In the genomic region with DNA sequence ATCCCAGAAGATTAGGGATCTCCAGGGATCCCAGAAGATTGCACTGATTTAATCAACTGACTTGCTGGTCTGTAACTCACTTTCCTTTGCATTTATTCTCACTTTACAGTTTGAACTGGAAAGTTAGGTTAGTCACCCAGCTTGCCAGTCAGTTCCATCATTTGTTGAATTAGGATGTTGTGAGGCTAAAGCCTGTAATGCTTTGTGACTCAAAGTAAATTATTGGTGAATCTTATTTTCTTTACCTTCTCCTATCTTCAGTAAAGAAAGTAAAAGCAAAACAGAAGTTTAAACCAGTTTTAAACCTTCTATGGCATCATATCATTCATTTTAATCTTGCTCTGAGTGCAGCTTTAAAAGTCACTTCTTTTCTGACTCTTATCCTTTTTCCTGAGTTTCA, we compare ENCODE assay signal across 20 cellular contexts.
DNase-seq lines count a peak whose midpoint lies in the region; ATAC-seq, FAIRE-seq and TF ChIP-seq lines count a peak whose summit lies in the region.
"Had no signal": no experiment of that assay in that cellular context is flagged by ENCODE, and none has a peak within 500 bp of the region (broad histone marks: within the 10 kb centered on the region; RNA-seq: fewer than 3 reads in every experiment).

No MANE protein-coding gene starts in this region.

- no peaks in the 10 kb centered on the region for H3K9me1 ChIP-seq in endothelial cell of umbilical vein (replicated peaks; ENCODE audit: control insufficient read depth, extremely low read depth, insufficient read depth, low read length)

- H2AFZ ChIP-seq in OCI-LY3 (ENCODE audit: low read depth, low read length) (no peak overlapping the region), endothelial cell of umbilical vein (ENCODE audit: low read depth, low read length) (no peak overlapping the region)

- H4K20me1 ChIP-seq in OCI-LY3 (ENCODE audit: insufficient read depth, low read length) (no peaks in the 10 kb centered on the region), endothelial cell of umbilical vein (replicated peaks; ENCODE audit: control insufficient read depth, extremely low read depth, insufficient read depth, low read length) (no peaks in the 10 kb centered on the region)

- H3K4me2 ChIP-seq in OCI-LY3 (ENCODE audit: low read length), result peak overlapping the region; percentile 72
- no peak overlapping the region for H3K4me2 ChIP-seq in endothelial cell of umbilical vein (ENCODE audit: insufficient read depth, low read length)

- DNase-seq in GM19239 (ENCODE audit: insufficient read length, low spot score) (no peak), endothelial cell of umbilical vein (ENCODE audit: low read depth, low spot score) (peak; percentile 5), nephron progenitor cell (no peak), right cardiac atrium (no peak), occipital lobe (lab: John Stamatoyannopoulos, UW) (no peak), NCI-H187 (lab: John Stamatoyannopoulos, UW) (no peak)
- DNase-seq: activated CD4-positive, CD25-positive, alpha-beta regulatory T cell; activated CD8-positive, alpha-beta memory T cell treated with anti-CD3 and anti-CD28 coated beads for 24 hours; adrenal gland; CD8-positive, alpha-beta memory T cell; mammary epithelial cell; NCI-H2081; retina; T-helper 17 cell; uterus had no signal

- peaks cover 17% of the 10 kb centered on the region; the same call in 1 of the 2 replicates for H3K79me2 ChIP-seq in OCI-LY3 (ENCODE audit: low read length)
- H3K79me2 ChIP-seq in endothelial cell of umbilical vein (ENCODE audit: control insufficient read depth, insufficient read depth, low read length), result no peaks in the 10 kb centered on the region

- no peaks in the 10 kb centered on the region for H3K27me3 Mint-ChIP-seq in nephron progenitor cell (ENCODE audit: low read depth, poor library complexity)
- H3K27me3 Mint-ChIP-seq: CD8-positive, alpha-beta memory T cell; stimulated activated naive CD8-positive, alpha-beta T cell treated with anti-CD3 and anti-CD28 coated beads, Interleukin-15, Interleukin-2, amounts not matched to agents 100 ng/mL and 50 ng/mL, for 24 hours; T-helper 17 cell had no signal

- peak overlapping the region; percentile 36 for H3K27ac Mint-ChIP-seq in nephron progenitor cell
- H3K27ac Mint-ChIP-seq: stimulated activated naive CD8-positive, alpha-beta T cell treated with anti-CD3 and anti-CD28 coated beads, Interleukin-15, Interleukin-2, amounts not matched to agents 100 ng/mL and 50 ng/mL, for 24 hours had no signal

- dilution Hi-C loops in endothelial cell of umbilical vein (cut with MboI; ENCODE audit: extremely low pct_ligation_motif_present, low sequenced_read_pairs), result no loop called here

- no peaks in the 10 kb centered on the region for H3K27me3 ChIP-seq in OCI-LY3 (ENCODE audit: low read depth, low read length)
- H3K27me3 ChIP-seq in endothelial cell of umbilical vein (ENCODE audit: control insufficient read depth in 2 of 2, insufficient read depth in 2 of 2, low read length in 2 of 2), result no peaks in the 10 kb centered on the region
- H3K27me3 ChIP-seq in right cardiac atrium (ENCODE audit: control insufficient read depth, insufficient read depth), result no peaks in the 10 kb centered on the region
- H3K27me3 ChIP-seq: adrenal gland, uterus had no signal

- no peak overlapping the region for H3K4me3 Mint-ChIP-seq in nephron progenitor cell
- H3K4me3 Mint-ChIP-seq: CD8-positive, alpha-beta memory T cell; nephron; stimulated activated naive CD8-positive, alpha-beta T cell treated with anti-CD3 and anti-CD28 coated beads, Interleukin-15, Interleukin-2, amounts not matched to agents 100 ng/mL and 50 ng/mL, for 24 hours; T-helper 17 cell had no signal

- TF ChIP-seq CTCF in OCI-LY3 (IDR thresholded peaks at IDR 0.05; ENCODE audit: low read depth, low read length) (no peak), endothelial cell of umbilical vein (IDR thresholded peaks at IDR 0.05; ENCODE audit: extremely low read depth in 1 of 2, insufficient read depth in 1 of 2, low read depth in 1 of 2, low read length in 2 of 2) (no peak), nephron progenitor cell (IDR thresholded peaks at IDR 0.05) (no peak)

- BruUV-seq in endothelial cell of umbilical vein (replicated peaks; lab: Mats Ljungman, UMichigan), result no TSS peak

- H3K9me3 ChIP-seq in OCI-LY3 (ENCODE audit: insufficient read depth, low read length) (no peaks in the 10 kb centered on the region), endothelial cell of umbilical vein (replicated peaks; ENCODE audit: control insufficient read depth, insufficient read depth, low read length) (no peaks in the 10 kb centered on the region), right cardiac atrium (ENCODE audit: control insufficient read depth, low read length) (no peaks in the 10 kb centered on the region)
- H3K9me3 ChIP-seq: adrenal gland, uterus had no signal

- POLR2A ChIA-PET in endothelial cell of umbilical vein (lab: Charles Lee), result interaction anchor here (0.6 kb wide), 1 partner anchor 340 kb away, joined by 5 read pairs; no protein-coding TSS in a partner anchor

- H3K9me3 Mint-ChIP-seq in nephron progenitor cell, result no peaks in the 10 kb centered on the region
- H3K9me3 Mint-ChIP-seq: CD8-positive, alpha-beta memory T cell; nephron; stimulated activated naive CD8-positive, alpha-beta T cell treated with anti-CD3 and anti-CD28 coated beads, Interleukin-15, Interleukin-2, amounts not matched to agents 100 ng/mL and 50 ng/mL, for 24 hours had no signal

- ATAC-seq in right cardiac atrium (no peak), HG02970 (IDR thresholded peaks at IDR 0.05; ENCODE audit: low FRiP score, unreplicated experiment) (no peak)
- ATAC-seq: T-helper 17 cell had no signal

- H3K4me3 ChIP-seq in OCI-LY3 (ENCODE audit: low read length) (peak overlapping the region; percentile 35), endothelial cell of umbilical vein (replicated peaks in 1 of 3; ENCODE audit: insufficient read depth in 1 of 3, low read depth in 1 of 3, low read length in 3 of 3) (no peak overlapping the region), right cardiac atrium (ENCODE audit: low read length) (no peak overlapping the region)
- H3K4me3 ChIP-seq: adrenal gland, uterus had no signal

- CTCF ChIA-PET in endothelial cell of umbilical vein (lab: Charles Lee), result no interaction called here

- H3K9ac ChIP-seq in OCI-LY3 (ENCODE audit: low read length), result peak overlapping the region; percentile 59
- H3K9ac ChIP-seq in endothelial cell of umbilical vein (replicated peaks; ENCODE audit: extremely low read depth, insufficient read depth, low read length), result no peak overlapping the region

- TF ChIP-seq POLR2A in endothelial cell of umbilical vein (IDR thresholded peaks at IDR 0.05; ENCODE audit: low read depth, low read length), result no peak

- peaks cover 20% of the 10 kb centered on the region for H3K36me3 Mint-ChIP-seq in nephron progenitor cell (ENCODE audit: low read depth)

- H3K4me1 ChIP-seq in OCI-LY3 (ENCODE audit: low read length) (peaks cover 69% of the 10 kb centered on the region), endothelial cell of umbilical vein (ENCODE audit: control insufficient read depth, extremely low read depth, insufficient read depth, low read length) (no peaks in the 10 kb centered on the region), right cardiac atrium (ENCODE audit: control insufficient read depth, insufficient read depth, low read length) (peaks cover 5% of the 10 kb centered on the region)

- FAIRE-seq in GM19239 (lab: Jason Lieb, UNC) (peak; percentile 75), endothelial cell of umbilical vein (lab: Jason Lieb, UNC) (no peak)
- FAIRE-seq: endometrium had no signal

- H3K27ac ChIP-seq in OCI-LY3 (ENCODE audit: low read length), result peak overlapping the region; percentile 88
- no peak overlapping the region for H3K27ac ChIP-seq in endothelial cell of umbilical vein (ENCODE audit: insufficient read depth, low read depth, low read length)
- no peak overlapping the region for H3K27ac ChIP-seq in right cardiac atrium (ENCODE audit: low read length)
- H3K27ac ChIP-seq: adrenal gland, uterus had no signal

- peaks cover 34% of the 10 kb centered on the region for H3K4me1 Mint-ChIP-seq in nephron progenitor cell
- H3K4me1 Mint-ChIP-seq: CD8-positive, alpha-beta memory T cell had no signal

- peaks cover 8% of the 10 kb centered on the region for H3K36me3 ChIP-seq in OCI-LY3 (replicated peaks; ENCODE audit: low read depth, low read length)
- H3K36me3 ChIP-seq in endothelial cell of umbilical vein (ENCODE audit: control insufficient read depth in 2 of 2, extremely low read depth in 1 of 2, insufficient read depth in 2 of 2, low read length in 2 of 2), result no peaks in the 10 kb centered on the region
- H3K36me3 ChIP-seq: adrenal gland, uterus had no signal

- intact Hi-C loops in endothelial cell of umbilical vein (cut with micrococcal nuclease) (no loop called here), right cardiac atrium (cut with DNase I) (no loop called here)

TF ChIP-seq in endothelial cell of umbilical vein, 7 proteins besides CTCF, POLR2A, EP300 and RAD21:
- no peak for TF ChIP-seq POLR2AphosphoS5 (IDR thresholded peaks at IDR 0.05; ENCODE audit: insufficient read depth, low read depth, low read length)
- no peak for TF ChIP-seq JUN (IDR thresholded peaks at IDR 0.05; ENCODE audit: borderline replicate concordance, insufficient read depth, insufficient read length, low read depth)
- TF ChIP-seq EZH2 (IDR thresholded peaks at IDR 0.05; ENCODE audit: borderline replicate concordance, low read depth, low read length, severe bottlenecking), result no peak
- no peak for TF ChIP-seq FOS (IDR thresholded peaks at IDR 0.05; ENCODE audit: borderline replicate concordance, insufficient read depth, low read length)
- TF ChIP-seq, protein P1, sequence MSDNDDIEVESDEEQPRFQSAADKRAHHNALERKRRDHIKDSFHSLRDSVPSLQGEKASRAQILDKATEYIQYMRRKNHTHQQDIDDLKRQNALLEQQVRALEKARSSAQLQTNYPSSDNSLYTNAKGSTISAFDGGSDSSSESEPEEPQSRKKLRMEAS (IDR thresholded peaks at IDR 0.05; ENCODE audit: insufficient read depth, insufficient read length), result no peak
- TF ChIP-seq MYC (IDR thresholded peaks at IDR 0.05; ENCODE audit: low read depth, low read length), result no peak
